In the genomic region with DNA sequence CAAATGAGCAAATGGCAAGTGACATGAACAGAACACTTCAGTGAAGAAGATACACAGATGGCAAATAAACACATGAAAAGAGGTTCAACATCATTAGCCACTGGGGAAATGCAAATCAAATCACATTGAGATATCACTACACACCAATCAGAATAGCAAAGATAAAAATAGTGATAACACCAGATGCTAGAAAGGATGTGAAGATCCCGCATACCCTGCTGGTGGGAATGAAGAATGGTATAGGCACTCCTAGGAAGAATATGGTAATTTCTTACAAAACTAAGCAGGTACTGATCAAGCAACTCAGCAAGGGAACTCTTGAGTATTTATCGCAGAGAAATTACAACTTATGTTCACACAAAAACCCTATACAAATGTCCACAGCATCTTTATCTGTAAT, we compare ENCODE assay signal across 34 cellular contexts. TPM values are rescaled to one million over a fixed set of nuclear protein-coding genes. Genes with fewer than 3 reads are reported as not detected.
DNase-seq lines count a peak whose midpoint lies in the region; ATAC-seq and TF ChIP-seq lines count a peak whose summit lies in the region.
"Had no signal": no experiment of that assay in that cellular context is flagged by ENCODE, and none has a peak within 500 bp of the region (broad histone marks: within the 10 kb centered on the region; RNA-seq: fewer than 3 reads in every experiment).

No MANE protein-coding gene starts in this region.

- H3K27ac Mint-ChIP-seq in Caco-2 (ENCODE audit: unreplicated experiment), result no peak overlapping the region
- H3K27ac Mint-ChIP-seq in endodermal cell, result no peak overlapping the region
- H3K27ac Mint-ChIP-seq in neural crest cell (ENCODE audit: unreplicated experiment), result no peak overlapping the region
- H3K27ac Mint-ChIP-seq in stimulated activated naive CD8-positive, alpha-beta T cell treated with anti-CD3 and anti-CD28 coated beads, Interleukin-15, amount 100 ng/mL, for 72 hours, result no peak overlapping the region
- H3K27ac Mint-ChIP-seq: activated CD4-positive, alpha-beta T cell treated with anti-CD3 and anti-CD28 coated beads, Interleukin-2, amount 10 ng/mL, durations not matched to agents 24 days and 14 days; activated naive CD8-positive, alpha-beta T cell treated with anti-CD3 and anti-CD28 coated beads for 36 hours; CD4-positive, alpha-beta memory T cell; naive thymus-derived CD8-positive, alpha-beta T cell; stimulated activated naive B cell treated with anti-CD40 and anti-IgM and Interleukin-4, amounts not matched to agents 10 μg/mL and 1 μg/mL and 100 μg/mL, for 72 hours had no signal

- 100% methylated on average over 2 of the region's 2 CpGs; no CpG with 5 or more reads in 1 of the 2 experiments for WGBS in endodermal cell (ENCODE audit: insufficient coverage in 1 of 2, insufficient read length in 1 of 2), 2 experiments
- 89 to 90% methylated on average over 2 of the region's 2 CpGs for WGBS in thyroid gland, 2 donors

- CTCF ChIA-PET in Caco-2 (lab: Charles Lee), result no interaction called here

- H3K36me3 ChIP-seq in Caco-2 (ENCODE audit: control insufficient read depth, insufficient read depth, low read length), result no peaks in the 10 kb centered on the region
- no peaks in the 10 kb centered on the region for H3K36me3 ChIP-seq in endodermal cell (ENCODE audit: control insufficient read depth, insufficient read depth, low read length)
- H3K36me3 ChIP-seq in thyroid gland, result no peaks in the 10 kb centered on the region
- H3K36me3 ChIP-seq: cardiac muscle cell, lower lobe of right lung had no signal

- ATAC-seq in stimulated activated naive CD8-positive, alpha-beta T cell treated with anti-CD3 and anti-CD28 coated beads, Interleukin-15, amount 100 ng/mL, for 72 hours, result no peak
- ATAC-seq: lower lobe of right lung; naive thymus-derived CD8-positive, alpha-beta T cell; stimulated activated naive B cell treated with anti-CD40 and anti-IgM and Interleukin-4, amounts not matched to agents 10 μg/mL and 1 μg/mL and 100 μg/mL, for 72 hours had no signal

- no peaks in the 10 kb centered on the region for H3K9me3 ChIP-seq in Caco-2
- no peaks in the 10 kb centered on the region for H3K9me3 ChIP-seq in endodermal cell (ENCODE audit: control insufficient read depth, low read length)
- H3K9me3 ChIP-seq in thyroid gland, result no peaks in the 10 kb centered on the region
- H3K9me3 ChIP-seq: lower lobe of right lung had no signal

- H3K4me1 ChIP-seq in Caco-2, result no peaks in the 10 kb centered on the region
- no peaks in the 10 kb centered on the region for H3K4me1 ChIP-seq in endodermal cell (ENCODE audit: control insufficient read depth, insufficient read depth, low read length)
- no peaks in the 10 kb centered on the region for H3K4me1 ChIP-seq in thyroid gland

- H3K4me1 Mint-ChIP-seq in Caco-2 (ENCODE audit: low read depth, unreplicated experiment) (peaks cover 4% of the 10 kb centered on the region), endodermal cell (no peaks in the 10 kb centered on the region), neural crest cell (no peaks in the 10 kb centered on the region)
- H3K4me1 Mint-ChIP-seq in stimulated activated naive CD8-positive, alpha-beta T cell treated with anti-CD3 and anti-CD28 coated beads, Interleukin-15, amount 100 ng/mL, for 72 hours, result peaks cover 24% of the 10 kb centered on the region
- H3K4me1 Mint-ChIP-seq: CD4-positive, alpha-beta memory T cell; naive thymus-derived CD8-positive, alpha-beta T cell had no signal

- DNase-seq in Caco-2 (no peak), NCI-H2171 treated with DMSO at 0.1 percent for 48 hours (lab: John Stamatoyannopoulos, UW) (peak; percentile 83), endodermal cell (no peak), neural crest cell (ENCODE audit: low read depth, low spot score) (no peak), thyroid gland (no peak), DMS153 treated with DMSO at 0.1 percent for 48 hours (lab: John Stamatoyannopoulos, UW; ENCODE audit: unreplicated experiment) (no peak), coronary artery (ENCODE audit: low spot score) (no peak)
- no peak for DNase-seq in stimulated activated naive CD8-positive, alpha-beta T cell treated with anti-CD3 and anti-CD28 coated beads, Interleukin-15, amount 100 ng/mL, for 72 hours
- DNase-seq: activated CD4-positive, alpha-beta T cell treated with anti-CD3 and anti-CD28 coated beads, Interleukin-2, amount 10 ng/mL, durations not matched to agents 24 days and 14 days; activated effector memory CD4-positive, alpha-beta T cell treated with anti-CD3 and anti-CD28 coated beads, Interleukin-2, amount 50 U/mL, for 16 hours; activated naive CD8-positive, alpha-beta T cell treated with anti-CD3 and anti-CD28 coated beads for 36 hours; activated T-cell treated with anti-CD3 and anti-CD28 coated beads, Interleukin-2, amount 50 U/mL, for 1 hour; anterior cingulate cortex; CD4-positive, alpha-beta memory T cell; cortex of kidney; effector memory CD4-positive, alpha-beta T cell; foreskin melanocyte; H7; Karpas-422; lower lobe of right lung; naive thymus-derived CD8-positive, alpha-beta T cell; NCI-H1417; NCI-H2029 treated with DMSO at 0.1 percent for 48 hours; NCI-H2227 treated with DMSO at 0.1 percent for 48 hours; NCI-H526 treated with DMSO at 0.1 percent for 48 hours; occipital lobe; PC-9; Right ventricle myocardium superior; stimulated activated naive B cell treated with anti-CD40 and anti-IgM and Interleukin-4, amounts not matched to agents 10 μg/mL and 1 μg/mL and 100 μg/mL, for 72 hours had no signal

- H3K27ac ChIP-seq in endodermal cell (ENCODE audit: low read depth, low read length) (no peak overlapping the region), thyroid gland (no peak overlapping the region), coronary artery (no peak overlapping the region)
- H3K27ac ChIP-seq: cardiac muscle cell, hepatocyte, lower lobe of right lung, PC-9, VCaP had no signal

- H3K4me3 Mint-ChIP-seq in Caco-2 (ENCODE audit: unreplicated experiment) (no peak overlapping the region), endodermal cell (no peak overlapping the region), neural crest cell (no peak overlapping the region)
- H3K4me3 Mint-ChIP-seq in stimulated activated naive CD8-positive, alpha-beta T cell treated with anti-CD3 and anti-CD28 coated beads, Interleukin-15, amount 100 ng/mL, for 72 hours, result no peak overlapping the region
- H3K4me3 Mint-ChIP-seq: activated CD4-positive, alpha-beta T cell treated with anti-CD3 and anti-CD28 coated beads, Interleukin-2, amount 10 ng/mL, durations not matched to agents 24 days and 14 days; activated naive CD8-positive, alpha-beta T cell treated with anti-CD3 and anti-CD28 coated beads for 36 hours; CD4-positive, alpha-beta memory T cell; naive thymus-derived CD8-positive, alpha-beta T cell; stimulated activated naive B cell treated with anti-CD40 and anti-IgM and Interleukin-4, amounts not matched to agents 10 μg/mL and 1 μg/mL and 100 μg/mL, for 72 hours had no signal

- H3K27me3 Mint-ChIP-seq in Caco-2 (ENCODE audit: insufficient read depth, unreplicated experiment) (no peaks in the 10 kb centered on the region), endodermal cell (ENCODE audit: insufficient read depth) (no peaks in the 10 kb centered on the region), neural crest cell (ENCODE audit: low read depth) (no peaks in the 10 kb centered on the region)
- H3K27me3 Mint-ChIP-seq in stimulated activated naive CD8-positive, alpha-beta T cell treated with anti-CD3 and anti-CD28 coated beads, Interleukin-15, amount 100 ng/mL, for 72 hours, result no peaks in the 10 kb centered on the region
- H3K27me3 Mint-ChIP-seq: activated naive CD8-positive, alpha-beta T cell treated with anti-CD3 and anti-CD28 coated beads for 36 hours; CD4-positive, alpha-beta memory T cell; naive thymus-derived CD8-positive, alpha-beta T cell; stimulated activated naive B cell treated with anti-CD40 and anti-IgM and Interleukin-4, amounts not matched to agents 10 μg/mL and 1 μg/mL and 100 μg/mL, for 72 hours had no signal

- H3K4me3 ChIP-seq in Caco-2 (ENCODE audit: low read depth, low read length), result no peak overlapping the region
- H3K4me3 ChIP-seq in endodermal cell (ENCODE audit: low read length), result no peak overlapping the region
- H3K4me3 ChIP-seq in thyroid gland (replicated peaks in 1 of 3), result no peak overlapping the region
- H3K4me3 ChIP-seq in coronary artery, result no peak overlapping the region
- H3K4me3 ChIP-seq: cardiac muscle cell, hepatocyte, lower lobe of right lung, PC-9 had no signal

- no peaks in the 10 kb centered on the region for H3K27me3 ChIP-seq in Caco-2 (replicated peaks; ENCODE audit: control insufficient read depth, insufficient read depth, low read length)
- H3K27me3 ChIP-seq in endodermal cell (ENCODE audit: control insufficient read depth, insufficient read depth, low read length, poor library complexity, severe bottlenecking), result no peaks in the 10 kb centered on the region
- H3K27me3 ChIP-seq in thyroid gland, result no peaks in the 10 kb centered on the region
- H3K27me3 ChIP-seq: cardiac muscle cell, hepatocyte had no signal

- no peak overlapping the region for H3K9ac ChIP-seq in endodermal cell (ENCODE audit: extremely low read depth, low read length, poor library complexity, severe bottlenecking)

- no peak for TF ChIP-seq POLR2A in thyroid gland (IDR thresholded peaks at IDR 0.05)

- intact Hi-C loops in Caco-2 (cut with micrococcal nuclease; ENCODE audit: unreplicated experiment), result no loop called here
- intact Hi-C loops in thyroid gland (cut with DNase I), result no loop called here

- BruUV-seq in Caco-2 (replicated peaks; lab: Mats Ljungman, UMichigan), result no TSS peak

- H3K9me3 Mint-ChIP-seq in Caco-2 (ENCODE audit: unreplicated experiment) (no peaks in the 10 kb centered on the region), endodermal cell (no peaks in the 10 kb centered on the region), neural crest cell (no peaks in the 10 kb centered on the region)
- no peaks in the 10 kb centered on the region for H3K9me3 Mint-ChIP-seq in stimulated activated naive CD8-positive, alpha-beta T cell treated with anti-CD3 and anti-CD28 coated beads, Interleukin-15, amount 100 ng/mL, for 72 hours
- H3K9me3 Mint-ChIP-seq: activated CD4-positive, alpha-beta T cell treated with anti-CD3 and anti-CD28 coated beads, Interleukin-2, amount 10 ng/mL, durations not matched to agents 24 days and 14 days; activated naive CD8-positive, alpha-beta T cell treated with anti-CD3 and anti-CD28 coated beads for 36 hours; CD4-positive, alpha-beta memory T cell; naive thymus-derived CD8-positive, alpha-beta T cell; stimulated activated naive B cell treated with anti-CD40 and anti-IgM and Interleukin-4, amounts not matched to agents 10 μg/mL and 1 μg/mL and 100 μg/mL, for 72 hours had no signal

- TF ChIP-seq CTCF in Caco-2 (IDR thresholded peaks at IDR 0.05; ENCODE audit: insufficient read depth in 1 of 2, low read depth in 1 of 2, low read length in 1 of 2, severe bottlenecking in 1 of 2, unreplicated experiment in 1 of 2), result peak; percentile 19
- peak; percentile 77 for TF ChIP-seq CTCF in endodermal cell (conservative IDR thresholded peaks at IDR 0.05)
- peak; percentile 43 for TF ChIP-seq CTCF in neural crest cell (conservative IDR thresholded peaks at IDR 0.05)
- no peak for TF ChIP-seq CTCF in thyroid gland (IDR thresholded peaks at IDR 0.05)
- no peak for TF ChIP-seq CTCF in coronary artery (IDR thresholded peaks at IDR 0.05)

- POLR2A ChIA-PET in Caco-2 (lab: Charles Lee), result no interaction called here

- H3K36me3 Mint-ChIP-seq in Caco-2 (ENCODE audit: insufficient read depth, unreplicated experiment), result no peaks in the 10 kb centered on the region
- H3K36me3 Mint-ChIP-seq in endodermal cell (ENCODE audit: low read depth), result no peaks in the 10 kb centered on the region
- H3K36me3 Mint-ChIP-seq in neural crest cell (ENCODE audit: low read depth), result no peaks in the 10 kb centered on the region
- H3K36me3 Mint-ChIP-seq: activated naive CD8-positive, alpha-beta T cell treated with anti-CD3 and anti-CD28 coated beads for 36 hours; CD4-positive, alpha-beta memory T cell; naive thymus-derived CD8-positive, alpha-beta T cell; stimulated activated naive B cell treated with anti-CD40 and anti-IgM and Interleukin-4, amounts not matched to agents 10 μg/mL and 1 μg/mL and 100 μg/mL, for 72 hours had no signal

RNA-seq across cellular contexts. Expression of gene LAMB4, which starts 11.2 kb away (rescaled TPM):
- total RNA-seq in Caco-2 (2022), result 0.51 and 0.52 TPM in 2 replicates
- not detected for total RNA-seq in endodermal cell
- polyA plus RNA-seq in endodermal cell (2013, experiment 1 of 2), result not detected
- polyA plus RNA-seq in endodermal cell (2013, experiment 2 of 2), result not detected
- 0.11 and 0.16 TPM in 2 replicates for total RNA-seq in neural crest cell
- total RNA-seq in thyroid gland, result 1 to 10 TPM in 2 of 4 donors, under 1 TPM in 2; 0.15 to 8.1 (median 1.7) TPM
- total RNA-seq: activated CD4-positive, alpha-beta T cell treated with anti-CD3 and anti-CD28 coated beads, Interleukin-2, amount 10 ng/mL, durations not matched to agents 24 days and 14 days; activated CD8-positive, alpha-beta memory T cell treated with anti-CD3 and anti-CD28 coated beads for 36 hours; cardiac muscle cell; CD4-positive, alpha-beta memory T cell; H7; lower lobe of right lung; ureter had no signal
- polyA plus RNA-seq: cardiac muscle cell; CD4-positive, alpha-beta memory T cell; naive thymus-derived CD8-positive, alpha-beta T cell had no signal

Comparison
In these comparisons a context has a peak if more than half of its experiments do, and no peak if none do; other contexts are left out.
1. CTCF ChIP-seq: peak in Caco-2 (2 of 2), endodermal cell (single experiment) and neural crest cell (single experiment); none in thyroid gland (0 of 6) and coronary artery (single experiment).